ENCODE assay signal across 26 cellular contexts in the genomic region with DNA sequence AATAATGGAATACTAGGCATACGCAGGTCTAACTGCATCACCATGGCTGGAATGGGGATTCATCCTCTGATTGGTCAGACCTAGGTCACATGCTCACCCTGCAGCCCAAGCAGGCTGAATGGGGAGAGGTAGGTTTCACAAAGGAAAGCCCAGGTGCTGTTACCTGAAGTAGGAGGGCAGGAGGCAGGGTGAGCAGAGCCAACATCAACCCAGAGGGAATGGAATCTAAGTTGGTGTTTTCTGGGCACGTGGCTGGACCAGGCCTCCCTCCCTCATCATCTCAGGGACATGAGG. TPM values are rescaled to one million over a fixed set of nuclear protein-coding genes. Genes with fewer than 3 reads are reported as not detected.
"Had no signal": no experiment of that assay in that cellular context is flagged by ENCODE, and none has a peak within 500 bp of the region (broad histone marks: within the 10 kb centered on the region; RNA-seq: fewer than 3 reads in every experiment).

No MANE protein-coding gene starts in this region.

- H3K36me3 ChIP-seq: esophagus muscularis mucosa, gastrocnemius medialis, right atrium auricular region, upper lobe of right lung had no signal

- H3K9me3 ChIP-seq: esophagus muscularis mucosa, gastrocnemius medialis, psoas muscle, right atrium auricular region, upper lobe of right lung had no signal

- FAIRE-seq: astrocyte, colon, endothelial cell of umbilical vein had no signal

- H3K4me3 Mint-ChIP-seq: activated naive CD4-positive, alpha-beta T cell treated with anti-CD3 and anti-CD28 coated beads, Interleukin-2, amount 50 U/mL, for 24 hours; natural killer cell; T-helper 2 cell treated with Interferon-gamma antibody and Interleukin-4, amounts not matched to agents 5 μg/mL and 100 μg/mL, for 36 hours had no signal

- H3K27me3 Mint-ChIP-seq: activated naive CD4-positive, alpha-beta T cell treated with anti-CD3 and anti-CD28 coated beads, Interleukin-2, amount 50 U/mL, for 24 hours had no signal

- H3K36me3 Mint-ChIP-seq: activated naive CD4-positive, alpha-beta T cell treated with anti-CD3 and anti-CD28 coated beads, Interleukin-2, amount 50 U/mL, for 24 hours; natural killer cell had no signal

- H3K4me3 ChIP-seq: esophagus muscularis mucosa, gastrocnemius medialis, psoas muscle, right atrium auricular region, upper lobe of right lung had no signal

- ATAC-seq: gastrocnemius medialis; natural killer cell; psoas muscle; stimulated activated naive CD8-positive, alpha-beta T cell treated with anti-CD3 and anti-CD28 coated beads, Interleukin-15, Interleukin-2, amounts not matched to agents 100 U/mL and 50 U/mL, for 24 hours; upper lobe of right lung had no signal

- H3K27me3 ChIP-seq: esophagus muscularis mucosa, gastrocnemius medialis, right atrium auricular region, upper lobe of right lung had no signal

- H3K9me3 Mint-ChIP-seq: activated naive CD4-positive, alpha-beta T cell treated with anti-CD3 and anti-CD28 coated beads, Interleukin-2, amount 50 U/mL, for 24 hours; natural killer cell; T-helper 2 cell treated with Interferon-gamma antibody and Interleukin-4, amounts not matched to agents 5 μg/mL and 100 μg/mL, for 36 hours had no signal

- DNase-seq: activated CD4-positive, CD25-positive, alpha-beta regulatory T cell treated with anti-CD3 and anti-CD28 coated beads, Interleukin-2, amount 50 U/mL, for 72 hours; activated gamma-delta T cell treated with Interleukin-2 at 50 U/mL for 16 hours; activated T-cell treated with anti-CD3 and anti-CD28 coated beads, Interleukin-2, amount 50 U/mL, for 1 hour; central memory CD4-positive, alpha-beta T cell; effector memory CD4-positive, alpha-beta T cell; gastrocnemius medialis; hippocampal formation; midbrain; natural killer cell; psoas muscle; stimulated activated CD4-positive, alpha-beta T cell treated with anti-CD3 and anti-CD28 coated beads, Interleukin-4, amount 100 ng/mL, for 4 hours; stimulated activated naive CD8-positive, alpha-beta T cell treated with anti-CD3 and anti-CD28 coated beads, Interleukin-15, Interleukin-2, amounts not matched to agents 100 U/mL and 50 U/mL, for 24 hours; upper lobe of right lung had no signal

- H3K4me1 Mint-ChIP-seq: activated naive CD4-positive, alpha-beta T cell treated with anti-CD3 and anti-CD28 coated beads, Interleukin-2, amount 50 U/mL, for 24 hours had no signal

- H3K27ac Mint-ChIP-seq: activated naive CD4-positive, alpha-beta T cell treated with anti-CD3 and anti-CD28 coated beads, Interleukin-2, amount 50 U/mL, for 24 hours; natural killer cell; T-helper 2 cell treated with Interferon-gamma antibody and Interleukin-4, amounts not matched to agents 5 μg/mL and 100 μg/mL, for 36 hours had no signal

- H3K27ac ChIP-seq: esophagus muscularis mucosa, gastrocnemius medialis, psoas muscle, right atrium auricular region, upper lobe of right lung, VCaP had no signal

- H3K4me1 ChIP-seq: esophagus muscularis mucosa, gastrocnemius medialis, psoas muscle, right atrium auricular region, upper lobe of right lung had no signal

RNA-seq across cellular contexts. Expression of a gene that starts 6.7 kb away (rescaled TPM):
- total RNA-seq: astrocyte, dermis microvascular lymphatic vessel endothelial cell, endothelial cell of umbilical vein, esophagus muscularis mucosa, gastrocnemius medialis, liver, natural killer cell, osteocyte, psoas muscle, right atrium auricular region, subcutaneous adipose tissue, upper lobe of right lung had no signal
- polyA plus RNA-seq: adipose tissue, endothelial cell of umbilical vein, liver, psoas muscle had no signal

RNA-seq across cellular contexts. Expression of a gene that starts 7.9 kb away (rescaled TPM):
- total RNA-seq: astrocyte, dermis microvascular lymphatic vessel endothelial cell, endothelial cell of umbilical vein, esophagus muscularis mucosa, gastrocnemius medialis, liver, natural killer cell, osteocyte, psoas muscle, right atrium auricular region, subcutaneous adipose tissue, upper lobe of right lung had no signal
- polyA plus RNA-seq: adipose tissue, endothelial cell of umbilical vein, liver had no signal
